ENCODE assay signal across 25 cellular contexts in genomic region chr16:89455692-89456091, GRCh38. TPM values are rescaled to one million over a fixed set of nuclear protein-coding genes. Genes with fewer than 3 reads are reported as not detected.
DNase-seq lines count a peak whose midpoint lies in the region; ATAC-seq and TF ChIP-seq lines count a peak whose summit lies in the region.
"Had no signal": no experiment of that assay in that cellular context is flagged by ENCODE, and none has a peak within 500 bp of the region (broad histone marks: within the 10 kb centered on the region; RNA-seq: fewer than 3 reads in every experiment).

No MANE protein-coding gene starts in this region.

- H3K4me3 ChIP-seq in sigmoid colon: no peak overlapping the region
- H3K4me3 ChIP-seq: gastroesophageal sphincter, GM12878, HAP-1, skin epidermis had no signal

- TF ChIP-seq EP300 in sigmoid colon (IDR thresholded peaks at IDR 0.05): no peak

- no peak for TF ChIP-seq POLR2A in sigmoid colon (IDR thresholded peaks at IDR 0.05)

- H3K27me3 ChIP-seq in sigmoid colon: no peaks in the 10 kb centered on the region
- H3K27me3 ChIP-seq: gastroesophageal sphincter had no signal

- peak overlapping the region; percentile 38 for H3K4me3 Mint-ChIP-seq in activated naive CD8-positive, alpha-beta T cell
- H3K4me3 Mint-ChIP-seq in activated naive CD8-positive, alpha-beta T cell treated with anti-CD3 and anti-CD28 coated beads, Interleukin-2, amount 50 U/mL, for 24 hours: no peak overlapping the region
- no peak overlapping the region for H3K4me3 Mint-ChIP-seq in chondrocyte (ENCODE audit: unreplicated experiment)
- H3K4me3 Mint-ChIP-seq in stimulated activated effector memory CD8-positive, alpha-beta T cell treated with anti-CD3 and anti-CD28 coated beads, Interleukin-12 subunit alpha, Interleukin-12 subunit beta, amount 100 ng/mL, for 72 hours: no peak overlapping the region
- H3K4me3 Mint-ChIP-seq: activated naive CD4-positive, alpha-beta T cell treated with anti-CD3 and anti-CD28 coated beads for 36 hours; stimulated activated memory B cell treated with anti-CD40 and anti-IgM and Interleukin-4, amounts not matched to agents 10 μg/mL and 1 μg/mL and 100 μg/mL, for 72 hours had no signal

- no peaks in the 10 kb centered on the region for H3K9me3 Mint-ChIP-seq in activated naive CD8-positive, alpha-beta T cell (ENCODE audit: low read depth)
- no peaks in the 10 kb centered on the region for H3K9me3 Mint-ChIP-seq in activated naive CD8-positive, alpha-beta T cell treated with anti-CD3 and anti-CD28 coated beads, Interleukin-2, amount 50 U/mL, for 24 hours
- H3K9me3 Mint-ChIP-seq in chondrocyte (ENCODE audit: low read depth): no peaks in the 10 kb centered on the region
- H3K9me3 Mint-ChIP-seq in stimulated activated effector memory CD8-positive, alpha-beta T cell treated with anti-CD3 and anti-CD28 coated beads, Interleukin-12 subunit alpha, Interleukin-12 subunit beta, amount 100 ng/mL, for 72 hours: no peaks in the 10 kb centered on the region
- H3K9me3 Mint-ChIP-seq: activated naive CD4-positive, alpha-beta T cell treated with anti-CD3 and anti-CD28 coated beads for 36 hours; stimulated activated memory B cell treated with anti-CD40 and anti-IgM and Interleukin-4, amounts not matched to agents 10 μg/mL and 1 μg/mL and 100 μg/mL, for 72 hours had no signal

- no peak for ATAC-seq in activated naive CD8-positive, alpha-beta T cell treated with anti-CD3 and anti-CD28 coated beads, Interleukin-2, amount 50 U/mL, for 24 hours
- ATAC-seq in stimulated activated effector memory CD8-positive, alpha-beta T cell treated with anti-CD3 and anti-CD28 coated beads, Interleukin-12 subunit alpha, Interleukin-12 subunit beta, amount 100 ng/mL, for 72 hours: no peak
- ATAC-seq in GM21576 (IDR thresholded peaks at IDR 0.05; ENCODE audit: unreplicated experiment): no peak
- ATAC-seq: gastroesophageal sphincter; GM12878; left ventricle myocardium superior; stimulated activated memory B cell treated with anti-CD40 and anti-IgM and Interleukin-4, amounts not matched to agents 10 μg/mL and 1 μg/mL and 100 μg/mL, for 72 hours had no signal

- TF ChIP-seq CTCF in chondrocyte (IDR thresholded peaks at IDR 0.05) (no peak), sigmoid colon (IDR thresholded peaks at IDR 0.05) (no peak)

- peak overlapping the region; percentile 28 for H3K27ac Mint-ChIP-seq in activated naive CD8-positive, alpha-beta T cell
- no peak overlapping the region for H3K27ac Mint-ChIP-seq in activated naive CD8-positive, alpha-beta T cell treated with anti-CD3 and anti-CD28 coated beads, Interleukin-2, amount 50 U/mL, for 24 hours
- H3K27ac Mint-ChIP-seq in chondrocyte (ENCODE audit: unreplicated experiment): peak overlapping the region; percentile 54
- peak overlapping the region; percentile 36 for H3K27ac Mint-ChIP-seq in stimulated activated effector memory CD8-positive, alpha-beta T cell treated with anti-CD3 and anti-CD28 coated beads, Interleukin-12 subunit alpha, Interleukin-12 subunit beta, amount 100 ng/mL, for 72 hours
- H3K27ac Mint-ChIP-seq: stimulated activated memory B cell treated with anti-CD40 and anti-IgM and Interleukin-4, amounts not matched to agents 10 μg/mL and 1 μg/mL and 100 μg/mL, for 72 hours had no signal

- H3K36me3 Mint-ChIP-seq in activated naive CD8-positive, alpha-beta T cell: peaks cover 4% of the 10 kb centered on the region
- peaks cover 14% of the 10 kb centered on the region for H3K36me3 Mint-ChIP-seq in activated naive CD8-positive, alpha-beta T cell treated with anti-CD3 and anti-CD28 coated beads, Interleukin-2, amount 50 U/mL, for 24 hours (ENCODE audit: low read depth)
- H3K36me3 Mint-ChIP-seq in chondrocyte (ENCODE audit: low read depth): no peaks in the 10 kb centered on the region
- peaks cover 26% of the 10 kb centered on the region for H3K36me3 Mint-ChIP-seq in stimulated activated effector memory CD8-positive, alpha-beta T cell treated with anti-CD3 and anti-CD28 coated beads, Interleukin-12 subunit alpha, Interleukin-12 subunit beta, amount 100 ng/mL, for 72 hours

- no peaks in the 10 kb centered on the region for H3K9me3 ChIP-seq in KOPT-K1 (ENCODE audit: insufficient read depth, low read length, poor library complexity, severe bottlenecking)
- H3K9me3 ChIP-seq in sigmoid colon: no peaks in the 10 kb centered on the region
- H3K9me3 ChIP-seq: gastroesophageal sphincter, HAP-1 had no signal

- no peak for DNase-seq in activated naive CD8-positive, alpha-beta T cell treated with anti-CD3 and anti-CD28 coated beads, Interleukin-2, amount 50 U/mL, for 24 hours
- DNase-seq in chondrocyte (ENCODE audit: low spot score) (no peak), GF-D8 (lab: John Stamatoyannopoulos, UW) (no peak), sigmoid colon (no peak)
- DNase-seq in stimulated activated effector memory CD8-positive, alpha-beta T cell treated with anti-CD3 and anti-CD28 coated beads, Interleukin-12 subunit alpha, Interleukin-12 subunit beta, amount 100 ng/mL, for 72 hours (ENCODE audit: low spot score in 2 of 2): no peak
- DNase-seq: activated naive CD4-positive, alpha-beta T cell treated with anti-CD3 and anti-CD28 coated beads for 36 hours; activated T-cell treated with anti-CD3 and anti-CD28 coated beads, Interleukin-2, amount 50 U/mL, for 1 hour; DMS79 treated with DMSO at 0.1 percent for 48 hours; effector CD8-positive, alpha-beta T cell; left ventricle myocardium superior; NCI-H2029; NCI-H2227 treated with DMSO at 0.1 percent for 48 hours; NCI-H774; nucleus accumbens; OCI-M1; SIG-M5; stimulated activated CD4-positive, alpha-beta T cell treated with anti-CD3 and anti-CD28 coated beads, Interleukin-2, amount 100 ng/mL, for 24 hours had no signal

- WGBS in sigmoid colon, 2 donors: 95 to 96% methylated on average over 2 of the region's 2 CpGs

- H3K27ac ChIP-seq in KOPT-K1 (ENCODE audit: low read depth, low read length, poor library complexity, severe bottlenecking): peak overlapping the region; percentile 38
- H3K27ac ChIP-seq in sigmoid colon: no peak overlapping the region
- H3K27ac ChIP-seq: gastroesophageal sphincter, skin epidermis had no signal

- no peaks in the 10 kb centered on the region for H3K36me3 ChIP-seq in KOPT-K1 (ENCODE audit: insufficient read depth, low read length)
- no peaks in the 10 kb centered on the region for H3K36me3 ChIP-seq in sigmoid colon
- H3K36me3 ChIP-seq: gastroesophageal sphincter had no signal

- peaks cover 0 to 59% (median 28%) of the 10 kb centered on the region in 4 donors for H3K4me1 ChIP-seq in sigmoid colon

- intact Hi-C loops in sigmoid colon (cut with DNase I): loop anchor here (5.0 kb wide), 1 partner anchor 33 kb away; no protein-coding TSS in a partner anchor

- no peaks in the 10 kb centered on the region for H3K27me3 Mint-ChIP-seq in activated naive CD8-positive, alpha-beta T cell
- no peaks in the 10 kb centered on the region for H3K27me3 Mint-ChIP-seq in activated naive CD8-positive, alpha-beta T cell treated with anti-CD3 and anti-CD28 coated beads, Interleukin-2, amount 50 U/mL, for 24 hours
- H3K27me3 Mint-ChIP-seq in chondrocyte (ENCODE audit: low read depth): no peaks in the 10 kb centered on the region
- H3K27me3 Mint-ChIP-seq: stimulated activated memory B cell treated with anti-CD40 and anti-IgM and Interleukin-4, amounts not matched to agents 10 μg/mL and 1 μg/mL and 100 μg/mL, for 72 hours had no signal

- H3K4me1 Mint-ChIP-seq in activated naive CD8-positive, alpha-beta T cell (ENCODE audit: low read depth): peaks cover 71% of the 10 kb centered on the region
- H3K4me1 Mint-ChIP-seq in activated naive CD8-positive, alpha-beta T cell treated with anti-CD3 and anti-CD28 coated beads, Interleukin-2, amount 50 U/mL, for 24 hours: peaks cover 75% of the 10 kb centered on the region
- peaks cover 62% of the 10 kb centered on the region for H3K4me1 Mint-ChIP-seq in chondrocyte (ENCODE audit: low read depth)
- peaks cover 62% of the 10 kb centered on the region for H3K4me1 Mint-ChIP-seq in stimulated activated effector memory CD8-positive, alpha-beta T cell treated with anti-CD3 and anti-CD28 coated beads, Interleukin-12 subunit alpha, Interleukin-12 subunit beta, amount 100 ng/mL, for 72 hours

RNA-seq across cellular contexts. Expression of gene ANKRD11, which starts 34.7 kb away (rescaled TPM):
- total RNA-seq in chondrocyte: 106 to 185 TPM (median 180 TPM) in 3 replicates
- total RNA-seq in sigmoid colon: 100 to 1,000 TPM in 1 of 4 donors, 10 to 100 TPM in 3; 42.6 to 161 (median 48.8) TPM
- 10 to 100 TPM; 30.6 to 96.8 (median 37.0) TPM for polyA plus RNA-seq in sigmoid colon

RNA-seq across cellular contexts. Expression of gene SPG7, which starts 52.5 kb away (rescaled TPM):
- total RNA-seq in chondrocyte: 84.6 to 127 TPM (median 87.6 TPM) in 3 replicates
- total RNA-seq in sigmoid colon: 100 to 1,000 TPM in 2 of 4 donors, 10 to 100 TPM in 2; 69.4 to 211 (median 113) TPM
- polyA plus RNA-seq in sigmoid colon: 100 to 1,000 TPM in 1 of 3 donors, 10 to 100 TPM in 2; 27.7 to 110 (median 33.6) TPM
